28 cellular contexts compared by ENCODE assay signal in genomic region chr21:44324106-44324853, GRCh38. TPM values are rescaled to one million over a fixed set of nuclear protein-coding genes. Genes with fewer than 3 reads are reported as not detected.
"Had no signal": no experiment of that assay in that cellular context is flagged by ENCODE, and none has a peak within 500 bp of the region (broad histone marks: within the 10 kb centered on the region; RNA-seq: fewer than 3 reads in every experiment).

No MANE protein-coding gene starts in this region.

- H3K27ac ChIP-seq: left ventricle myocardium inferior, neural progenitor cell, ovary, sigmoid colon, stomach, thyroid gland, transverse colon, upper lobe of left lung, vagina had no signal

- H2AFZ ChIP-seq: neural progenitor cell had no signal

- H3K27ac Mint-ChIP-seq: mesothelial cell of epicardium; naive B cell; natural killer cell; nephron progenitor cell; neural progenitor cell; progenitor cell of endocrine pancreas; stimulated activated memory B cell treated with anti-CD40 and anti-IgM and Interleukin-4, amounts not matched to agents 10 μg/mL and 1 μg/mL and 100 μg/mL, for 72 hours had no signal

- H3K4me1 ChIP-seq: left ventricle myocardium inferior, neural progenitor cell, sigmoid colon, stomach, transverse colon, upper lobe of left lung, vagina had no signal

- H3K27me3 ChIP-seq: neural progenitor cell, ovary, sigmoid colon, stomach, testis, thyroid gland, transverse colon, upper lobe of left lung, vagina had no signal

- DNase-seq: hypothalamus; islet precursor cell; left ventricle myocardium inferior; mesendoderm; naive B cell; natural killer cell; nephron progenitor cell; ovary; retina; sigmoid colon; stimulated activated CD4-positive, alpha-beta T cell treated with anti-CD3 and anti-CD28 coated beads, Interleukin-1b, Interleukin-23, amount 100 ng/mL, for 48 hours; stimulated activated CD4-positive, alpha-beta T cell treated with anti-CD3 and anti-CD28 coated beads, Interleukin-2, amount 100 ng/mL, for 48 hours; stimulated activated CD4-positive, alpha-beta T cell treated with anti-CD3 and anti-CD28 coated beads, Interleukin-4, amount 100 ng/mL, for 4 hours; stimulated activated CD8-positive, alpha-beta memory T cell treated with anti-CD3 and anti-CD28 coated beads, Interleukin-4, amount 100 ng/mL, for 48 hours; stimulated activated naive CD8-positive, alpha-beta T cell treated with anti-CD3 and anti-CD28 coated beads, Interleukin-15, Interleukin-2, amounts not matched to agents 100 U/mL and 50 U/mL, for 24 hours; stomach; testis; thyroid gland; transverse colon had no signal

- H3K9ac ChIP-seq: neural progenitor cell had no signal

- H3K36me3 ChIP-seq: neural progenitor cell, ovary had no signal

- H3K4me1 Mint-ChIP-seq: mesothelial cell of epicardium; natural killer cell; neural progenitor cell; stimulated activated memory B cell treated with anti-CD40 and anti-IgM and Interleukin-4, amounts not matched to agents 10 μg/mL and 1 μg/mL and 100 μg/mL, for 72 hours had no signal

- H3K4me3 Mint-ChIP-seq: mesothelial cell of epicardium; natural killer cell; nephron progenitor cell; neural progenitor cell; stimulated activated memory B cell treated with anti-CD40 and anti-IgM and Interleukin-4, amounts not matched to agents 10 μg/mL and 1 μg/mL and 100 μg/mL, for 72 hours had no signal

- H3K9me3 Mint-ChIP-seq: mesothelial cell of epicardium; naive B cell; natural killer cell; nephron progenitor cell; neural progenitor cell; stimulated activated memory B cell treated with anti-CD40 and anti-IgM and Interleukin-4, amounts not matched to agents 10 μg/mL and 1 μg/mL and 100 μg/mL, for 72 hours had no signal

- ATAC-seq: natural killer cell; right cardiac atrium; stimulated activated memory B cell treated with anti-CD40 and anti-IgM and Interleukin-4, amounts not matched to agents 10 μg/mL and 1 μg/mL and 100 μg/mL, for 72 hours; stimulated activated naive CD8-positive, alpha-beta T cell treated with anti-CD3 and anti-CD28 coated beads, Interleukin-15, Interleukin-2, amounts not matched to agents 100 U/mL and 50 U/mL, for 24 hours had no signal

- H3K9me3 ChIP-seq: left ventricle myocardium inferior, ovary, sigmoid colon, stomach, testis, thyroid gland, transverse colon, upper lobe of left lung, vagina had no signal

- H3K36me3 Mint-ChIP-seq: mesothelial cell of epicardium, naive B cell, natural killer cell, neural progenitor cell had no signal

- H3K27me3 Mint-ChIP-seq: naive B cell; progenitor cell of endocrine pancreas; stimulated activated memory B cell treated with anti-CD40 and anti-IgM and Interleukin-4, amounts not matched to agents 10 μg/mL and 1 μg/mL and 100 μg/mL, for 72 hours had no signal

- H3K4me2 ChIP-seq: neural progenitor cell, smooth muscle cell had no signal

- H3K4me3 ChIP-seq: left ventricle myocardium inferior, lung, neural progenitor cell, ovary, sigmoid colon, smooth muscle cell, stomach, testis, thyroid gland, transverse colon, upper lobe of left lung, vagina had no signal

RNA-seq across cellular contexts. Expression of gene TRPM2, which starts 29.1 kb away (rescaled TPM):
- polyA plus RNA-seq: smooth muscle cell had no signal

RNA-seq across cellular contexts. Expression of gene AIRE, which starts 38.6 kb away (rescaled TPM):
- total RNA-seq: left ventricle myocardium inferior, natural killer cell, ovary, progenitor cell of endocrine pancreas, sigmoid colon, transverse colon, upper lobe of left lung had no signal
- polyA plus RNA-seq: lung, ovary, stomach had no signal
